In the genomic region with DNA sequence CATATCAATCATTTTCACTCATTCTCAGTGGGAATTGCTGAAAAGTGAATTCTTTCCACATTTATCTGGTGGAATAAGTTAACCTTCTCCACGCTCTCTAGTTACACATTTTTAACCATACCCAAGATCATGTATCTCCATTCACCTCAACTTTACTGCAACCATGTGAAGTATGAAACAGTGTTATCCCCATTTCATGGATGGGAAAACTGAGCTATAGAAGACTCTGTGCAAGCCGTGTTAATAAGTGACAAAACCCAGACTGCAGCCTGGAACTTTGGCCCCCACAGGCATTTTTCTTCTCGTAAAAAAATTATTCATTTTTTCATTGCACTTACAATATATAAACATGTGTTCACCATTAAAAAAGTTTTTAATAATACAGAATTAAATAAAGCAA, we compare ENCODE assay signal across 35 cellular contexts.
"Had no signal": no experiment of that assay in that cellular context is flagged by ENCODE, and none has a peak within 500 bp of the region (broad histone marks: within the 10 kb centered on the region; RNA-seq: fewer than 3 reads in every experiment).

No MANE protein-coding gene starts in this region.

- H3K27ac ChIP-seq: brain microvascular endothelial cell, coronary artery, dorsolateral prefrontal cortex, foreskin keratinocyte, gastrocnemius medialis, heart left ventricle had no signal

- H3K4me3 Mint-ChIP-seq: activated CD4-positive, alpha-beta memory T cell treated with anti-CD3 and anti-CD28 coated beads for 36 hours; activated CD4-positive, alpha-beta T cell treated with anti-CD3 and anti-CD28 coated beads for 36 hours; activated CD4-positive, alpha-beta T cell treated with anti-CD3 and anti-CD28 coated beads, Interleukin-2, amount 10 ng/mL, durations not matched to agents 24 days and 14 days; activated CD8-positive, alpha-beta memory T cell treated with anti-CD3 and anti-CD28 coated beads, Interleukin-2, amount 10 ng/mL, durations not matched to agents 7 days and 5 days; activated CD8-positive, alpha-beta T cell treated with anti-CD3 and anti-CD28 coated beads, Interleukin-2, amount 10 ng/mL, durations not matched to agents 7 days and 5 days; activated naive CD4-positive, alpha-beta T cell treated with anti-CD3 and anti-CD28 coated beads, Interleukin-2, amount 10 ng/mL, durations not matched to agents 7 days and 5 days; activated T-helper 1 cell treated with anti-CD3 and anti-CD28 coated beads, Interleukin-12 subunit alpha, Interleukin-12 subunit beta, Interleukin-2, Interleukin-4 antibody, amounts not matched to agents 30 ng/mL and 10 ng/mL and 1 ng/mL, durations not matched to agents 14 hours and 24 hours and 36 hours; central memory CD8-positive, alpha-beta T cell; dendritic cell treated with granulocyte-macrophage colony-stimulating factor and Interleukin-4, amounts not matched to agents 40 ng/mL and 50 ng/mL, for 4 days; endodermal cell; T-helper 17 cell; T-helper 2 cell treated with Interferon-gamma antibody and Interleukin-4, amounts not matched to agents 5 μg/mL and 100 μg/mL, for 36 hours had no signal

- H3K36me3 Mint-ChIP-seq: activated CD4-positive, alpha-beta memory T cell treated with anti-CD3 and anti-CD28 coated beads for 36 hours; activated CD8-positive, alpha-beta memory T cell treated with anti-CD3 and anti-CD28 coated beads, Interleukin-2, amount 10 ng/mL, durations not matched to agents 7 days and 5 days; activated naive CD4-positive, alpha-beta T cell treated with anti-CD3 and anti-CD28 coated beads, Interleukin-2, amount 10 ng/mL, durations not matched to agents 7 days and 5 days; activated naive CD4-positive, alpha-beta T cell treated with anti-CD3 and anti-CD28 coated beads, Interleukin-2, amount 50 U/mL, for 72 hours had no signal

- ATAC-seq: activated CD4-positive, alpha-beta T cell treated with anti-CD3 and anti-CD28 coated beads for 36 hours; activated CD8-positive, alpha-beta memory T cell treated with anti-CD3 and anti-CD28 coated beads, Interleukin-2, amount 10 ng/mL, durations not matched to agents 7 days and 5 days; activated CD8-positive, alpha-beta T cell treated with anti-CD3 and anti-CD28 coated beads, Interleukin-2, amount 10 ng/mL, durations not matched to agents 7 days and 5 days; activated naive CD4-positive, alpha-beta T cell treated with anti-CD3 and anti-CD28 coated beads, Interleukin-2, amount 50 U/mL, for 72 hours; esophagus mucosa; foreskin keratinocyte; gastrocnemius medialis; heart left ventricle; T-helper 17 cell had no signal

- FAIRE-seq: astrocyte had no signal

- H3K27ac Mint-ChIP-seq: activated CD4-positive, alpha-beta memory T cell treated with anti-CD3 and anti-CD28 coated beads for 36 hours; activated CD4-positive, alpha-beta T cell treated with anti-CD3 and anti-CD28 coated beads for 36 hours; activated CD4-positive, alpha-beta T cell treated with anti-CD3 and anti-CD28 coated beads, Interleukin-2, amount 10 ng/mL, durations not matched to agents 24 days and 14 days; activated CD8-positive, alpha-beta memory T cell treated with anti-CD3 and anti-CD28 coated beads, Interleukin-2, amount 10 ng/mL, durations not matched to agents 7 days and 5 days; activated CD8-positive, alpha-beta T cell treated with anti-CD3 and anti-CD28 coated beads, Interleukin-2, amount 10 ng/mL, durations not matched to agents 7 days and 5 days; activated naive CD4-positive, alpha-beta T cell treated with anti-CD3 and anti-CD28 coated beads, Interleukin-2, amount 10 ng/mL, durations not matched to agents 7 days and 5 days; activated naive CD4-positive, alpha-beta T cell treated with anti-CD3 and anti-CD28 coated beads, Interleukin-2, amount 50 U/mL, for 72 hours; activated T-helper 1 cell treated with anti-CD3 and anti-CD28 coated beads, Interleukin-12 subunit alpha, Interleukin-12 subunit beta, Interleukin-2, Interleukin-4 antibody, amounts not matched to agents 30 ng/mL and 10 ng/mL and 1 ng/mL, durations not matched to agents 14 hours and 24 hours and 36 hours; activated T-helper 2 cell treated with anti-CD3 and anti-CD28 coated beads, Interferon-gamma antibody, Interleukin-2, Interleukin-4, amounts not matched to agents 10 μg/mL and 5 μg/mL and 100 μg/mL, durations not matched to agents 14 hours and 24 hours and 36 hours; dendritic cell treated with granulocyte-macrophage colony-stimulating factor and Interleukin-4, amounts not matched to agents 40 ng/mL and 50 ng/mL, for 4 days; endodermal cell; T-helper 17 cell; T-helper 2 cell treated with Interferon-gamma antibody and Interleukin-4, amounts not matched to agents 5 μg/mL and 100 μg/mL, for 36 hours had no signal

- H3K4me1 ChIP-seq: foreskin keratinocyte, gastrocnemius medialis, heart left ventricle had no signal

- H3K27me3 Mint-ChIP-seq: activated CD4-positive, alpha-beta memory T cell treated with anti-CD3 and anti-CD28 coated beads for 36 hours; activated CD4-positive, alpha-beta T cell treated with anti-CD3 and anti-CD28 coated beads for 36 hours; central memory CD8-positive, alpha-beta T cell had no signal

- H3K9me3 Mint-ChIP-seq: activated CD4-positive, alpha-beta memory T cell treated with anti-CD3 and anti-CD28 coated beads for 36 hours; activated CD4-positive, alpha-beta T cell treated with anti-CD3 and anti-CD28 coated beads, Interleukin-2, amount 10 ng/mL, durations not matched to agents 24 days and 14 days; activated naive CD4-positive, alpha-beta T cell treated with anti-CD3 and anti-CD28 coated beads, Interleukin-2, amount 10 ng/mL, durations not matched to agents 7 days and 5 days; activated naive CD4-positive, alpha-beta T cell treated with anti-CD3 and anti-CD28 coated beads, Interleukin-2, amount 50 U/mL, for 72 hours; activated T-helper 2 cell treated with anti-CD3 and anti-CD28 coated beads, Interferon-gamma antibody, Interleukin-2, Interleukin-4, amounts not matched to agents 10 μg/mL and 5 μg/mL and 100 μg/mL, durations not matched to agents 14 hours and 24 hours and 36 hours; central memory CD8-positive, alpha-beta T cell; dendritic cell treated with granulocyte-macrophage colony-stimulating factor and Interleukin-4, amounts not matched to agents 40 ng/mL and 50 ng/mL, for 4 days; endodermal cell; T-helper 2 cell treated with Interferon-gamma antibody and Interleukin-4, amounts not matched to agents 5 μg/mL and 100 μg/mL, for 36 hours had no signal

- H3K9me3 ChIP-seq: gastrocnemius medialis, heart left ventricle had no signal

- H3K4me1 Mint-ChIP-seq: activated CD4-positive, alpha-beta T cell treated with anti-CD3 and anti-CD28 coated beads for 36 hours; activated CD4-positive, alpha-beta T cell treated with anti-CD3 and anti-CD28 coated beads, Interleukin-2, amount 10 ng/mL, durations not matched to agents 24 days and 14 days; activated naive CD4-positive, alpha-beta T cell treated with anti-CD3 and anti-CD28 coated beads, Interleukin-2, amount 10 ng/mL, durations not matched to agents 7 days and 5 days; central memory CD8-positive, alpha-beta T cell had no signal

- DNase-seq: activated CD4-positive, alpha-beta memory T cell treated with anti-CD3 and anti-CD28 coated beads for 36 hours; activated CD4-positive, alpha-beta T cell treated with anti-CD3 and anti-CD28 coated beads for 36 hours; activated CD4-positive, CD25-positive, alpha-beta regulatory T cell; activated CD4-positive, CD25-positive, alpha-beta regulatory T cell treated with anti-CD3 and anti-CD28 coated beads, Interleukin-2, amount 50 U/mL, for 72 hours; activated CD8-positive, alpha-beta memory T cell treated with anti-CD3 and anti-CD28 coated beads, Interleukin-2, amount 10 ng/mL, durations not matched to agents 7 days and 5 days; activated CD8-positive, alpha-beta memory T cell treated with anti-CD3 and anti-CD28 coated beads, Interleukin-2, amount 50 U/mL, for 4 hours; activated CD8-positive, alpha-beta T cell treated with anti-CD3 and anti-CD28 coated beads, Interleukin-2, amount 10 ng/mL, durations not matched to agents 7 days and 5 days; activated gamma-delta T cell; activated naive CD4-positive, alpha-beta T cell; activated naive CD4-positive, alpha-beta T cell treated with anti-CD3 and anti-CD28 coated beads, Interleukin-2, amount 10 ng/mL, durations not matched to agents 7 days and 5 days; activated T-cell treated with anti-CD3 and anti-CD28 coated beads, Interleukin-2, amount 50 U/mL, for 1 hour; activated T-cell treated with anti-CD3 and anti-CD28 coated beads, Interleukin-2, amount 50 U/mL, for 48 hours; amniotic stem cell; anterior cingulate cortex; brain microvascular endothelial cell; dorsolateral prefrontal cortex; effector memory CD4-positive, alpha-beta T cell; endodermal cell; foreskin keratinocyte; gastrocnemius medialis; glutamatergic neuron; heart left ventricle; T-helper 1 cell; T-helper 17 cell; T1000 had no signal

- H3K4me3 ChIP-seq: coronary artery, dorsolateral prefrontal cortex, gastrocnemius medialis, heart left ventricle had no signal

- H3K36me3 ChIP-seq: brain microvascular endothelial cell, gastrocnemius medialis, heart left ventricle had no signal

- H3K27me3 ChIP-seq: brain microvascular endothelial cell, gastrocnemius medialis had no signal
